ENCODE assay signal across 36 cellular contexts in the genomic region with DNA sequence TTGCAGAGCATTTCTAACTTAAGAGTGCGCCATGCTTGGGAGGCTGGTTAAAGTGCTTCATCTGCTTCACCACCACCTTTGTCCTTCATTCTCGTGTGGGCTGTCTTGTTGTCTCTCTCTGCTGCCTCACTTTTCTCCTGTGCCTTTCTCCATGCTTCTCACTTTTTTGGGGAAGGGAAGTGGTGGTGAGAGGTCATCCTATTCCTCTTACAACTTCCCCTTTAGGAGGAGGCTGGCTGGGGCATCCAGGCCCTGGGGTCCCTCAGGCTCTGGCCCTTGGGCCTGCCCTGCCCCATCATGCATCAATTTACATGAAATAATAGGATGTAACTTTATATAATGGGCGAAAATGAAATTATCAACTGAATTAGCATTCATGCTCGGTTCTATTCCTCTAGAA.
"Had no signal": no experiment of that assay in that cellular context is flagged by ENCODE, and none has a peak within 500 bp of the region (broad histone marks: within the 10 kb centered on the region; RNA-seq: fewer than 3 reads in every experiment).

No MANE protein-coding gene starts in this region.

- H3K36me3 Mint-ChIP-seq: activated CD4-positive, alpha-beta memory T cell treated with anti-CD3 and anti-CD28 coated beads for 36 hours; activated naive CD4-positive, alpha-beta T cell treated with anti-CD3 and anti-CD28 coated beads, Interleukin-2, amount 10 ng/mL, durations not matched to agents 7 days and 5 days; brain; WTC11 had no signal

- H3K27ac Mint-ChIP-seq: activated CD4-positive, alpha-beta memory T cell treated with anti-CD3 and anti-CD28 coated beads for 36 hours; activated CD4-positive, alpha-beta T cell treated with anti-CD3 and anti-CD28 coated beads for 36 hours; activated naive CD4-positive, alpha-beta T cell treated with anti-CD3 and anti-CD28 coated beads, Interleukin-2, amount 10 ng/mL, durations not matched to agents 7 days and 5 days; activated naive CD8-positive, alpha-beta T cell; activated naive CD8-positive, alpha-beta T cell treated with anti-CD3 and anti-CD28 coated beads, Interleukin-2, amount 50 U/mL, for 24 hours; activated T-helper 1 cell treated with anti-CD3 and anti-CD28 coated beads, Interleukin-12 subunit alpha, Interleukin-12 subunit beta, Interleukin-2, Interleukin-4 antibody, amounts not matched to agents 30 ng/mL and 10 ng/mL and 1 ng/mL, durations not matched to agents 14 hours and 24 hours and 36 hours; brain; WTC11 had no signal

- H3K27ac ChIP-seq: KMS-11 had no signal

- FAIRE-seq: bronchial epithelial cell, TTC549 had no signal

- H3K27me3 Mint-ChIP-seq: activated CD4-positive, alpha-beta memory T cell treated with anti-CD3 and anti-CD28 coated beads for 36 hours; activated CD4-positive, alpha-beta T cell treated with anti-CD3 and anti-CD28 coated beads for 36 hours; activated naive CD8-positive, alpha-beta T cell; activated naive CD8-positive, alpha-beta T cell treated with anti-CD3 and anti-CD28 coated beads, Interleukin-2, amount 50 U/mL, for 24 hours had no signal

- ATAC-seq: activated CD4-positive, alpha-beta T cell treated with anti-CD3 and anti-CD28 coated beads for 36 hours; activated CD4-positive, CD25-positive, alpha-beta regulatory T cell treated with anti-CD3 and anti-CD28 coated beads, Interleukin-2, amount 50 U/mL, for 24 hours; activated naive CD8-positive, alpha-beta T cell treated with anti-CD3 and anti-CD28 coated beads, Interleukin-2, amount 50 U/mL, for 24 hours; activated T-cell treated with anti-CD3 and anti-CD28 coated beads, Interleukin-2, amount 50 U/mL, for 4 hours; WTC11 had no signal

- H3K4me3 Mint-ChIP-seq: activated CD4-positive, alpha-beta memory T cell treated with anti-CD3 and anti-CD28 coated beads for 36 hours; activated CD4-positive, alpha-beta T cell treated with anti-CD3 and anti-CD28 coated beads for 36 hours; activated naive CD4-positive, alpha-beta T cell treated with anti-CD3 and anti-CD28 coated beads, Interleukin-2, amount 10 ng/mL, durations not matched to agents 7 days and 5 days; activated naive CD8-positive, alpha-beta T cell; activated naive CD8-positive, alpha-beta T cell treated with anti-CD3 and anti-CD28 coated beads, Interleukin-2, amount 50 U/mL, for 24 hours; activated T-cell treated with anti-CD3 and anti-CD28 coated beads, Interleukin-2, amount 50 U/mL, for 4 hours; activated T-helper 1 cell treated with anti-CD3 and anti-CD28 coated beads, Interleukin-12 subunit alpha, Interleukin-12 subunit beta, Interleukin-2, Interleukin-4 antibody, amounts not matched to agents 30 ng/mL and 10 ng/mL and 1 ng/mL, durations not matched to agents 14 hours and 24 hours and 36 hours; brain; WTC11 had no signal

- H3K9me3 Mint-ChIP-seq: activated CD4-positive, alpha-beta memory T cell treated with anti-CD3 and anti-CD28 coated beads for 36 hours; activated naive CD4-positive, alpha-beta T cell treated with anti-CD3 and anti-CD28 coated beads, Interleukin-2, amount 10 ng/mL, durations not matched to agents 7 days and 5 days; activated naive CD8-positive, alpha-beta T cell treated with anti-CD3 and anti-CD28 coated beads, Interleukin-2, amount 50 U/mL, for 24 hours; activated T-cell treated with anti-CD3 and anti-CD28 coated beads, Interleukin-2, amount 50 U/mL, for 4 hours; activated T-helper 1 cell treated with anti-CD3 and anti-CD28 coated beads, Interleukin-12 subunit alpha, Interleukin-12 subunit beta, Interleukin-2, Interleukin-4 antibody, amounts not matched to agents 30 ng/mL and 10 ng/mL and 1 ng/mL, durations not matched to agents 14 hours and 24 hours and 36 hours; brain had no signal

- H3K9ac ChIP-seq: KMS-11 had no signal

- H3K4me1 Mint-ChIP-seq: activated CD4-positive, alpha-beta T cell treated with anti-CD3 and anti-CD28 coated beads for 36 hours; brain had no signal

- H3K4me2 ChIP-seq: KMS-11 had no signal

- DNase-seq: activated CD4-positive, alpha-beta memory T cell treated with anti-CD3 and anti-CD28 coated beads for 36 hours; activated CD4-positive, alpha-beta T cell treated with anti-CD3 and anti-CD28 coated beads for 36 hours; activated CD4-positive, alpha-beta T cell treated with anti-CD3 and anti-CD28 coated beads, Interleukin-2, amount 50 U/mL, for 1 hour; activated CD8-positive, alpha-beta memory T cell treated with anti-CD3 and anti-CD28 coated beads, Interleukin-2, amount 50 U/mL, for 4 hours; activated gamma-delta T cell treated with Interleukin-2 at 50 U/mL for 16 hours; activated naive CD4-positive, alpha-beta T cell treated with anti-CD3 and anti-CD28 coated beads, Interleukin-2, amount 10 ng/mL, durations not matched to agents 7 days and 5 days; activated naive CD8-positive, alpha-beta T cell treated with anti-CD3 and anti-CD28 coated beads, Interleukin-2, amount 50 U/mL, for 24 hours; activated T-cell treated with anti-CD3 and anti-CD28 coated beads for 4 hours; activated T-cell treated with anti-CD3 and anti-CD28 coated beads, Interleukin-2, amount 50 U/mL, for 4 hours; anterior cingulate cortex; cerebellar nuclear complex; NCI-H1092; NCI-H1417; NCI-H146; NCI-H187; NCI-H2029 treated with DMSO at 0.1 percent for 48 hours; NCI-H2107; NCI-H2171; NCI-H510A; NCI-H526; NCI-H748 treated with DMSO at 0.1 percent for 48 hours; NK-92 treated with Interleukin-12 subunit alpha and Interleukin-12 subunit beta, amount 100 ng/mL, for 24 hours; OCI-M1; Right ventricle myocardium superior; SW 1271; T-helper 1 cell; T-helper 2 cell; T-helper 9 cell had no signal
